In genomic region chr6:147837540-147837939, GRCh38 we compare ENCODE assay signal across 20 cellular contexts.
A peak's percentile ranks its signal among the peaks of the same experiment; 100 is the strongest.
DNase-seq lines count a peak whose midpoint lies in the region; ATAC-seq and TF ChIP-seq lines count a peak whose summit lies in the region.
"Had no signal": no experiment of that assay in that cellular context is flagged by ENCODE, and none has a peak within 500 bp of the region (broad histone marks: within the 10 kb centered on the region; RNA-seq: fewer than 3 reads in every experiment).

No MANE protein-coding gene starts in this region.

- POLR2A ChIA-PET in naive thymus-derived CD8-positive, alpha-beta T cell (lab: Charles Lee): no interaction called here

- TF ChIP-seq CTCF in epithelial cell of esophagus (IDR thresholded peaks at IDR 0.05; ENCODE audit: insufficient read depth, low read depth, low read length, missing control alignments) (no peak), left lung (IDR thresholded peaks at IDR 0.05) (no peak), glutamatergic neuron (IDR thresholded peaks at IDR 0.05; ENCODE audit: partially characterized antibody, unreplicated experiment) (no peak)

- H3K36me3 Mint-ChIP-seq in naive thymus-derived CD8-positive, alpha-beta T cell: no peaks in the 10 kb centered on the region
- H3K36me3 Mint-ChIP-seq in glutamatergic neuron (ENCODE audit: unreplicated experiment): no peaks in the 10 kb centered on the region
- H3K36me3 Mint-ChIP-seq: CD14-positive monocyte; CD4-positive, alpha-beta memory T cell; IgD-negative memory B cell had no signal

- intact Hi-C loops in left lung (cut with DNase I): no loop called here

- no peaks in the 10 kb centered on the region for H3K27me3 ChIP-seq in left lung
- H3K27me3 ChIP-seq: BLaER1 had no signal

- H3K4me1 Mint-ChIP-seq in naive thymus-derived CD8-positive, alpha-beta T cell: no peaks in the 10 kb centered on the region
- H3K4me1 Mint-ChIP-seq in glutamatergic neuron (ENCODE audit: low read depth, unreplicated experiment): peaks cover 24% of the 10 kb centered on the region
- H3K4me1 Mint-ChIP-seq: CD14-positive monocyte; CD4-positive, alpha-beta memory T cell; H9; IgD-negative memory B cell had no signal

- H3K36me3 ChIP-seq in left lung: no peaks in the 10 kb centered on the region
- H3K36me3 ChIP-seq: BLaER1 had no signal

- H3K4me1 ChIP-seq in left lung: no peaks in the 10 kb centered on the region
- H3K4me1 ChIP-seq: A549 had no signal

- no peak overlapping the region for H3K27ac ChIP-seq in left lung
- H3K27ac ChIP-seq: 22Rv1, A549, BLaER1, HL-60 had no signal

- H3K27me3 Mint-ChIP-seq in naive thymus-derived CD8-positive, alpha-beta T cell: peaks cover 0 to 7% (median 2%) of the 10 kb centered on the region in 5 donors
- H3K27me3 Mint-ChIP-seq in glutamatergic neuron (ENCODE audit: unreplicated experiment): no peaks in the 10 kb centered on the region
- H3K27me3 Mint-ChIP-seq: CD4-positive, alpha-beta memory T cell had no signal

- H3K9me3 ChIP-seq in left lung: peaks cover 0 to 2% of the 10 kb centered on the region in 2 donors
- H3K9me3 ChIP-seq: A549, BLaER1 had no signal

- H3K27ac Mint-ChIP-seq in naive thymus-derived CD8-positive, alpha-beta T cell: no peak overlapping the region
- no peak overlapping the region for H3K27ac Mint-ChIP-seq in glutamatergic neuron (ENCODE audit: unreplicated experiment)
- H3K27ac Mint-ChIP-seq: CD14-positive monocyte; CD4-positive, alpha-beta memory T cell; H9; IgD-negative memory B cell had no signal

- H3K4me3 ChIP-seq in epithelial cell of esophagus (ENCODE audit: low read length) (no peak overlapping the region), left lung (no peak overlapping the region)
- H3K4me3 ChIP-seq: A549, BLaER1 had no signal

- peaks cover 0 to 3% (median 0%) of the 10 kb centered on the region in 9 donors for H3K9me3 Mint-ChIP-seq in naive thymus-derived CD8-positive, alpha-beta T cell
- H3K9me3 Mint-ChIP-seq in glutamatergic neuron (ENCODE audit: unreplicated experiment): no peaks in the 10 kb centered on the region
- H3K9me3 Mint-ChIP-seq: H9 had no signal

- H3K4me3 Mint-ChIP-seq in naive thymus-derived CD8-positive, alpha-beta T cell: no peak overlapping the region
- H3K4me3 Mint-ChIP-seq in glutamatergic neuron (ENCODE audit: unreplicated experiment): no peak overlapping the region
- H3K4me3 Mint-ChIP-seq: CD14-positive monocyte; CD4-positive, alpha-beta memory T cell; H9; IgD-negative memory B cell had no signal

- DNase-seq in EH (ENCODE audit: low read depth) (peak; percentile 8), NCI-H226 (peak; percentile 54), epithelial cell of esophagus (ENCODE audit: low read depth) (peak; percentile 4), left lung (no peak), glutamatergic neuron (no peak)
- no peak for DNase-seq in naive thymus-derived CD8-positive, alpha-beta T cell
- DNase-seq: Calu3; CD4-positive, alpha-beta memory T cell; DMS79 treated with DMSO at 0.1 percent for 48 hours; EL; H9 had no signal

- peak; percentile 56 for ATAC-seq in left lung
- no peak for ATAC-seq in naive thymus-derived CD8-positive, alpha-beta T cell
- no peak for ATAC-seq in HG02678 (IDR thresholded peaks at IDR 0.05; ENCODE audit: unreplicated experiment)
- ATAC-seq in HG03097 (IDR thresholded peaks at IDR 0.05; ENCODE audit: low FRiP score, unreplicated experiment): no peak
- ATAC-seq: A549, HepG2 had no signal

Comparison
In these comparisons a context has a peak if more than half of its experiments do, and no peak if none do; other contexts are left out.
1. DNase-seq: peak in EH (single experiment), NCI-H226 (single experiment) and epithelial cell of esophagus (single experiment); none in left lung (0 of 2), naive thymus-derived CD8-positive, alpha-beta T cell (0 of 10) and glutamatergic neuron (single experiment).